In genomic region chr1:153633747-153634665, GRCh38 we compare ENCODE assay signal across 1 cellular context.
A peak's percentile ranks its signal among the peaks of the same experiment; 100 is the strongest.
TF ChIP-seq lines count a peak whose summit lies in the region.

Gene CHTOP, plus strand, starts transcription at chr1:153634066. Its CDS starts 2,523 bp downstream, at chr1:153636589.

TF ChIP-seq in K562, 482 proteins besides CTCF, POLR2A, EP300 and RAD21 (continued from another document):
- TF ChIP-seq RREB1 (CRISPR knock-in tag; IDR thresholded peaks at IDR 0.05) = no peak
- TF ChIP-seq RFX1 (IDR thresholded peaks at IDR 0.05) = no peak
- TF ChIP-seq ELF2 (CRISPR knock-in tag; IDR thresholded peaks at IDR 0.05) = peak; percentile 54; the same call in 1 of the 2 replicates
- TF ChIP-seq GABPB2 (CRISPR knock-in tag; conservative IDR thresholded peaks at IDR 0.05) = no peak
- peak; percentile 50; the same call in 1 of the 2 replicates for TF ChIP-seq RB1 (IDR thresholded peaks at IDR 0.05; ENCODE audit: low read depth)
- TF ChIP-seq TOE1 (IDR thresholded peaks at IDR 0.05; ENCODE audit: borderline replicate concordance) = peak; percentile 87
- 0 out of 2 replicates have a peak, but pooled peaks have one; percentile 12 for TF ChIP-seq TOE1 (CRISPR knock-in tag; IDR thresholded peaks at IDR 0.05; ENCODE audit: borderline replicate concordance, low read depth)
- TF ChIP-seq GABPB1 (CRISPR knock-in tag; IDR thresholded peaks at IDR 0.05) = peak; percentile 85
- no peak for TF ChIP-seq SFPQ (IDR thresholded peaks at IDR 0.05; ENCODE audit: low read depth, low read length)
- no peak for TF ChIP-seq ZSCAN29 (IDR thresholded peaks at IDR 0.05)
- TF ChIP-seq TAF7 (tag; IDR thresholded peaks at IDR 0.05) = peak; percentile 93
- TF ChIP-seq GABPA (tag; conservative IDR thresholded peaks at IDR 0.05; ENCODE audit: low read depth) = peak; percentile 78
- TF ChIP-seq ZBTB17 (CRISPR knock-in tag; IDR thresholded peaks at IDR 0.05) = no peak; the same call in 1 of the 2 replicates
- TF ChIP-seq BRF2 (IDR thresholded peaks at IDR 0.05; ENCODE audit: borderline replicate concordance, insufficient read depth, insufficient read length) = no peak
- peak; percentile 36; the same call in 1 of the 2 replicates for TF ChIP-seq TRIM28 (IDR thresholded peaks at IDR 0.05)
- TF ChIP-seq HEY1 (CRISPR knock-in tag; IDR thresholded peaks at IDR 0.05; ENCODE audit: borderline replicate concordance) = peak; percentile 62; the same call in 1 of the 2 replicates
- TF ChIP-seq ETS2 (tag; IDR thresholded peaks at IDR 0.05; ENCODE audit: borderline replicate concordance, poor library complexity, severe bottlenecking) = no peak
- no peak for TF ChIP-seq ZNF75A (CRISPR knock-in tag; IDR thresholded peaks at IDR 0.05)
- TF ChIP-seq E2F5 (CRISPR knock-in tag; IDR thresholded peaks at IDR 0.05) = peak; percentile 88
- peak; percentile 98 for TF ChIP-seq ZBTB2 (IDR thresholded peaks at IDR 0.05)
- no peak for TF ChIP-seq SAFB (IDR thresholded peaks at IDR 0.05; ENCODE audit: borderline replicate concordance, low read depth, low read length)
- TF ChIP-seq NKRF (IDR thresholded peaks at IDR 0.05; ENCODE audit: borderline replicate concordance) = peak; percentile 94
- no peak for TF ChIP-seq ZFP91 (CRISPR knock-in tag; IDR thresholded peaks at IDR 0.05)
- peak; percentile 97 for TF ChIP-seq GMEB1 (CRISPR knock-in tag; IDR thresholded peaks at IDR 0.05)
- peak; percentile 88; the same call in 1 of the 2 replicates for TF ChIP-seq HMGXB4 (CRISPR knock-in tag; IDR thresholded peaks at IDR 0.05)
